In the genomic region with DNA sequence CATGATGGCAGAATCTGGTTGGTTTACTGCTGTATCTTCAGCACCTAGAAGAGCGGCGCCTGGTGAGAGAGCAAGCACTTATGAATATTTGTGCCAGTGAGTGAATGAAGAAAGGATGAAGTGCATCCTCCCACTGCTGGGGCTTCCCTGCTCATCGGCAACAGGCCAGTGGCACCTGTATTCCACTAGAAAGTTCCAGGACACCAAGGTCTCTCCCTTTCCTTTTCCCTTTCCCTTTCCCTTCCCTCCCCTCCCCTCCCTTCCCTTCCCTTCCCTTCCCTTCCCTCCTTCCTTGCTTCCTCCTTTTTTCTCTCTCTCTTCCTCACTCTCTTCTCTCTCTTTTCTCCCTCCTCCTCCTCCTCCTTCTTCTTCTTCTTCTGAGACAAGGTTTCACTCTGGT, we compare ENCODE assay signal across 31 cellular contexts.
"Had no signal": no experiment of that assay in that cellular context is flagged by ENCODE, and none has a peak within 500 bp of the region (broad histone marks: within the 10 kb centered on the region; RNA-seq: fewer than 3 reads in every experiment).

No MANE protein-coding gene starts in this region.

- H3K4me1 Mint-ChIP-seq: natural killer cell; nephron; stimulated activated memory B cell treated with anti-CD40 and anti-IgM and Interleukin-4, amounts not matched to agents 10 μg/mL and 1 μg/mL and 100 μg/mL, for 72 hours; stimulated activated naive CD8-positive, alpha-beta T cell treated with anti-CD3 and anti-CD28 coated beads, Interleukin-15, amount 100 ng/mL, for 72 hours had no signal

- H3K36me3 Mint-ChIP-seq: natural killer cell; stimulated activated memory B cell treated with anti-CD40 and anti-IgM and Interleukin-4, amounts not matched to agents 10 μg/mL and 1 μg/mL and 100 μg/mL, for 72 hours; type B pancreatic cell had no signal

- H3K27ac ChIP-seq: neural progenitor cell, ovary, parathyroid adenoma, psoas muscle, skin epidermis, spleen, suprapubic skin, testis, tibial artery, transverse colon, upper lobe of right lung, uterus had no signal

- DNase-seq: natural killer cell; occipital lobe; ovary; posterior cingulate gyrus; psoas muscle; right cardiac atrium; spleen; stimulated activated CD4-positive, alpha-beta T cell treated with anti-CD3 and anti-CD28 coated beads, Interleukin-12 subunit alpha, Interleukin-12 subunit beta, amount 100 ng/mL, for 4 hours; stimulated activated CD4-positive, alpha-beta T cell treated with anti-CD3 and anti-CD28 coated beads, Interleukin-1b, Interleukin-23, amount 100 ng/mL, for 48 hours; stimulated activated CD4-positive, alpha-beta T cell treated with anti-CD3 and anti-CD28 coated beads, Interleukin-4, amount 100 ng/mL, for 1 hour; stimulated activated CD4-positive, alpha-beta T cell treated with anti-CD3 and anti-CD28 coated beads, Interleukin-4, amount 100 ng/mL, for 4 hours; stimulated activated CD8-positive, alpha-beta memory T cell treated with anti-CD3 and anti-CD28 coated beads, Interleukin-4, amount 100 ng/mL, for 48 hours; stimulated activated naive CD4-positive, alpha-beta T cell; stimulated activated naive CD8-positive, alpha-beta T cell treated with anti-CD3 and anti-CD28 coated beads, Interleukin-15, amount 100 ng/mL, for 72 hours; stimulated activated naive CD8-positive, alpha-beta T cell treated with anti-CD3 and anti-CD28 coated beads, Interleukin-15, Interleukin-2, amounts not matched to agents 100 U/mL and 50 U/mL, for 24 hours; substantia nigra; testis; tibial artery; transverse colon; upper lobe of right lung; uterus had no signal

- H3K4me3 ChIP-seq: neural progenitor cell, ovary, psoas muscle, skin epidermis, smooth muscle cell, spleen, suprapubic skin, testis, tibial artery, transverse colon, upper lobe of right lung, uterus had no signal

- H3K27me3 ChIP-seq: neural progenitor cell, ovary, spleen, suprapubic skin, testis, tibial artery, transverse colon, uterus had no signal

- H3K9me3 ChIP-seq: ovary, psoas muscle, spleen, suprapubic skin, testis, tibial artery, transverse colon, upper lobe of right lung, uterus had no signal

- H3K27ac Mint-ChIP-seq: natural killer cell; nephron; neural progenitor cell; progenitor cell of endocrine pancreas; stimulated activated memory B cell treated with anti-CD40 and anti-IgM and Interleukin-4, amounts not matched to agents 10 μg/mL and 1 μg/mL and 100 μg/mL, for 72 hours; stimulated activated naive CD8-positive, alpha-beta T cell treated with anti-CD3 and anti-CD28 coated beads, Interleukin-15, amount 100 ng/mL, for 72 hours; type B pancreatic cell had no signal

- H3K4me2 ChIP-seq: neural progenitor cell, smooth muscle cell had no signal

- H3K79me2 ChIP-seq: parathyroid adenoma had no signal

- H3K9me3 Mint-ChIP-seq: nephron had no signal

- H3K36me3 ChIP-seq: neural progenitor cell, ovary, spleen, suprapubic skin, tibial artery, transverse colon, upper lobe of right lung, uterus had no signal

- H3K4me3 Mint-ChIP-seq: natural killer cell; nephron; neural progenitor cell; stimulated activated memory B cell treated with anti-CD40 and anti-IgM and Interleukin-4, amounts not matched to agents 10 μg/mL and 1 μg/mL and 100 μg/mL, for 72 hours; stimulated activated naive CD8-positive, alpha-beta T cell treated with anti-CD3 and anti-CD28 coated beads, Interleukin-15, amount 100 ng/mL, for 72 hours; type B pancreatic cell had no signal

- H3K4me1 ChIP-seq: neural progenitor cell, parathyroid adenoma, psoas muscle, suprapubic skin, testis, tibial artery, transverse colon, upper lobe of right lung, uterus had no signal

- H3K9ac ChIP-seq: neural progenitor cell, parathyroid adenoma had no signal

- ATAC-seq: natural killer cell; psoas muscle; right cardiac atrium; sciatic nerve; stimulated activated memory B cell treated with anti-CD40 and anti-IgM and Interleukin-4, amounts not matched to agents 10 μg/mL and 1 μg/mL and 100 μg/mL, for 72 hours; stimulated activated naive CD8-positive, alpha-beta T cell treated with anti-CD3 and anti-CD28 coated beads, Interleukin-15, amount 100 ng/mL, for 72 hours; stimulated activated naive CD8-positive, alpha-beta T cell treated with anti-CD3 and anti-CD28 coated beads, Interleukin-15, Interleukin-2, amounts not matched to agents 100 U/mL and 50 U/mL, for 24 hours; upper lobe of right lung had no signal
